In the genomic region with DNA sequence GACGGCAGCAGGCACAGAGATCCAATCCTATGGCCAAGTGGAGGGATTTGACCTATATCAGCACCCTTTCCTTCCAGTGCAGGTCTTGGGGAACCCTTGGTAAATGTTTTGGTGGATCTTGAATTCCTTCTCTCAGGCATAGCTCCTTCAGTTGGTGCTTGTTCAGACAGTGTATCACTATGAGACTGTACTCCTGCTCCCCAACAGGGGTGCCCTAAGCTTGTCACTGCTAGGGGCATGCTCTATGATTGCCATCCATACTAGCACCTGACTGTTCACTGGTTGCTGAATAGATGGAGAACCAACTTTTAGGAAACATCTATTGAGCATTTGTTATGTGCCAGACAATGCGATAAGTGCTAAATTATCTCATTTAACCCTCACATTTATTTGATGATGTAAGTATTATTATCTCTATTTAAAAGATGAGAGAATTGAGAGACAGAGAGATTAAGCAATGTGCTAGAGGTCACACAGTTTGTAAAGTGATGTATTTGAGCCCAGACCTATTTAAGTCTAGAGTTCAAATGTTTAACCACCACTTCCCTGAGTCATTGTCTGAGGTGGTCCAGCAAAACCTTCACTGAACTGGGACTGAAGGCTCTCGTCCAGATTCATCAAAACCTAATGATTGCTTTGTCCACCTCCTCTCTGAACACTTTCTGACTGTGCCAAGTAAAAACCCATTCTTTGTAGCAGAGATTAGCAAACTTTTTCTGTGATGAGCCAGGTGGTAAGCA, we compare ENCODE assay signal across 22 cellular contexts. TPM values are rescaled to one million over a fixed set of nuclear protein-coding genes. Genes with fewer than 3 reads are reported as not detected.
"Had no signal": no experiment of that assay in that cellular context is flagged by ENCODE, and none has a peak within 500 bp of the region (broad histone marks: within the 10 kb centered on the region; RNA-seq: fewer than 3 reads in every experiment).

No MANE protein-coding gene starts in this region.

- H3K9me3 Mint-ChIP-seq: activated CD8-positive, alpha-beta T cell treated with anti-CD3 and anti-CD28 coated beads for 36 hours; activated naive CD8-positive, alpha-beta T cell treated with anti-CD3 and anti-CD28 coated beads, Interleukin-2, amount 10 ng/mL, durations not matched to agents 7 days and 5 days; brain; T-helper 1 cell treated with Interleukin-12 subunit alpha and Interleukin-12 subunit beta and Interleukin-4 antibody, amounts not matched to agents 30 μg/mL and 1 μg/mL, for 36 hours had no signal

- H3K27me3 Mint-ChIP-seq: brain; central memory CD8-positive, alpha-beta T cell had no signal

- ATAC-seq: activated CD4-positive, CD25-positive, alpha-beta regulatory T cell treated with anti-CD3 and anti-CD28 coated beads, Interleukin-2, amount 50 U/mL, for 24 hours; activated CD8-positive, alpha-beta T cell treated with anti-CD3 and anti-CD28 coated beads for 36 hours had no signal

- H3K4me1 Mint-ChIP-seq: activated naive CD8-positive, alpha-beta T cell treated with anti-CD3 and anti-CD28 coated beads, Interleukin-2, amount 10 ng/mL, durations not matched to agents 7 days and 5 days; brain; central memory CD8-positive, alpha-beta T cell had no signal

- H3K36me3 ChIP-seq: adrenal gland had no signal

- H3K4me1 ChIP-seq: adrenal gland had no signal

- H3K27ac ChIP-seq: adrenal gland had no signal

- H3K27me3 ChIP-seq: adrenal gland had no signal

- DNase-seq: activated CD4-positive, alpha-beta T cell treated with anti-CD3 and anti-CD28 coated beads for 4 hours; activated CD8-positive, alpha-beta memory T cell treated with anti-CD3 and anti-CD28 coated beads, Interleukin-2, amount 50 U/mL, for 48 hours; activated CD8-positive, alpha-beta T cell treated with anti-CD3 and anti-CD28 coated beads for 36 hours; activated naive CD4-positive, alpha-beta T cell treated with anti-CD3 and anti-CD28 coated beads, Interleukin-2, amount 50 U/mL, for 16 hours; activated naive CD8-positive, alpha-beta T cell treated with anti-CD3 and anti-CD28 coated beads, Interleukin-2, amount 10 ng/mL, durations not matched to agents 7 days and 5 days; activated T-cell treated with anti-CD3 and anti-CD28 coated beads, Interleukin-2, amount 50 U/mL, for 1 hour; adrenal gland; anterior cingulate cortex; MM.1S; NCI-H1105; NCI-H1436; NCI-H1694 treated with DMSO at 0.1 percent for 48 hours; NCI-H2081 treated with DMSO at 0.1 percent for 48 hours; NCI-H446 treated with DMSO at 0.1 percent for 48 hours; NCI-H524 treated with DMSO at 0.1 percent for 48 hours; NCI-H774; SHP77 treated with DMSO at 0.1 percent for 48 hours had no signal

- H3K4me3 ChIP-seq: adrenal gland had no signal

- H3K9me3 ChIP-seq: adrenal gland had no signal

- H3K4me3 Mint-ChIP-seq: activated CD8-positive, alpha-beta T cell treated with anti-CD3 and anti-CD28 coated beads for 36 hours; activated naive CD8-positive, alpha-beta T cell treated with anti-CD3 and anti-CD28 coated beads, Interleukin-2, amount 10 ng/mL, durations not matched to agents 7 days and 5 days; brain; central memory CD8-positive, alpha-beta T cell; T-helper 1 cell treated with Interleukin-12 subunit alpha and Interleukin-12 subunit beta and Interleukin-4 antibody, amounts not matched to agents 30 μg/mL and 1 μg/mL, for 36 hours had no signal

- H3K36me3 Mint-ChIP-seq: activated naive CD8-positive, alpha-beta T cell treated with anti-CD3 and anti-CD28 coated beads, Interleukin-2, amount 10 ng/mL, durations not matched to agents 7 days and 5 days; brain had no signal

- H3K27ac Mint-ChIP-seq: activated CD8-positive, alpha-beta T cell treated with anti-CD3 and anti-CD28 coated beads for 36 hours; activated naive CD8-positive, alpha-beta T cell treated with anti-CD3 and anti-CD28 coated beads, Interleukin-2, amount 10 ng/mL, durations not matched to agents 7 days and 5 days; brain; T-helper 1 cell treated with Interleukin-12 subunit alpha and Interleukin-12 subunit beta and Interleukin-4 antibody, amounts not matched to agents 30 μg/mL and 1 μg/mL, for 36 hours had no signal

RNA-seq across cellular contexts. Expression of a gene that starts 34.3 kb away (rescaled TPM):
- total RNA-seq: activated CD8-positive, alpha-beta T cell treated with anti-CD3 and anti-CD28 coated beads for 36 hours; activated naive CD8-positive, alpha-beta T cell treated with anti-CD3 and anti-CD28 coated beads, Interleukin-2, amount 10 ng/mL, durations not matched to agents 7 days and 5 days; SK-MEL-5 had no signal
